ENCODE assay signal across 23 cellular contexts in genomic region chr6:2460216-2460734, GRCh38.
"Had no signal": no experiment of that assay in that cellular context is flagged by ENCODE, and none has a peak within 500 bp of the region (broad histone marks: within the 10 kb centered on the region; RNA-seq: fewer than 3 reads in every experiment).

No MANE protein-coding gene starts in this region.

- H3K4me3 ChIP-seq: cardiac muscle cell, esophagus muscularis mucosa, gastrocnemius medialis, heart left ventricle, lower lobe of right lung, neural progenitor cell, stomach, uterus had no signal

- H3K27ac ChIP-seq: cardiac muscle cell, esophagus muscularis mucosa, gastrocnemius medialis, heart left ventricle, lower lobe of right lung, neural progenitor cell, stomach, uterus had no signal

- H3K27me3 ChIP-seq: cardiac muscle cell, esophagus muscularis mucosa, gastrocnemius medialis, heart left ventricle, neural progenitor cell, stomach, uterus had no signal

- H3K36me3 ChIP-seq: cardiac muscle cell, esophagus muscularis mucosa, gastrocnemius medialis, heart left ventricle, lower lobe of right lung, neural progenitor cell, stomach, uterus had no signal

- FAIRE-seq: islet of Langerhans, small intestine had no signal

- H3K4me1 ChIP-seq: esophagus muscularis mucosa, gastrocnemius medialis, heart left ventricle, lower lobe of right lung, neural progenitor cell, stomach, uterus had no signal

- DNase-seq: activated CD4-positive, alpha-beta T cell treated with anti-CD3 and anti-CD28 coated beads for 4 hours; activated CD4-positive, alpha-beta T cell treated with anti-CD3 and anti-CD28 coated beads, Interleukin-2, amount 50 U/mL, for 48 hours; activated CD4-positive, CD25-positive, alpha-beta regulatory T cell; activated CD8-positive, alpha-beta memory T cell treated with anti-CD3 and anti-CD28 coated beads, Interleukin-2, amount 50 U/mL, for 48 hours; activated naive CD4-positive, alpha-beta T cell treated with Interleukin-2 at 50 U/mL for 16 hours; activated naive CD8-positive, alpha-beta T cell treated with anti-CD3 and anti-CD28 coated beads for 36 hours; activated T-cell treated with anti-CD3 and anti-CD28 coated beads, Interleukin-2, amount 50 U/mL, for 48 hours; effector CD8-positive, alpha-beta T cell; gastrocnemius medialis; heart left ventricle; lower lobe of right lung; naive thymus-derived CD4-positive, alpha-beta T cell; posterior cingulate gyrus; small intestine; stimulated activated CD4-positive, alpha-beta T cell treated with anti-CD3 and anti-CD28 coated beads, Interleukin-2, amount 100 ng/mL, for 24 hours; stomach; T-helper 17 cell; trophoblast cell; uterus had no signal

- H3K9me3 ChIP-seq: esophagus muscularis mucosa, gastrocnemius medialis, heart left ventricle, lower lobe of right lung, stomach, uterus had no signal
